16 cellular contexts compared by ENCODE assay signal in the genomic region with DNA sequence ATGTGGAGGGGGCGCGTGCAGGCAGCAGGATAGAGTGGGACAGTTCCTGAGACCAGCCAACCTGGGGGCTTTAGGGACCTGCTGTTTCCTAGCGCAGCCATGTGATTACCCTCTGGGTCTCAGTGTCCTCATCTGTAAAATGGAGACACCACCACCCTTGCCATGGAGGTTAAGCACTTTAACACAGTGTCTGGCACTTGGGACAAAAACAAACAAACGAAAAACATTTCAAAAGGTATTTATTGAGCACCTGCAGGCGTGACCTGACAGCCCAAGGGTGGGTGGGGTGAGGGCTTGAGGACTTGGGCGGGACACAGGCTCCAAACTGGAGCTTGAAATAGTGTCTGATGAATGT. TPM values are rescaled to one million over a fixed set of nuclear protein-coding genes. Genes with fewer than 3 reads are reported as not detected.
DNase-seq lines count a peak whose midpoint lies in the region; ATAC-seq and TF ChIP-seq lines count a peak whose summit lies in the region.
"Had no signal": no experiment of that assay in that cellular context is flagged by ENCODE, and none has a peak within 500 bp of the region (broad histone marks: within the 10 kb centered on the region; RNA-seq: fewer than 3 reads in every experiment).

No MANE protein-coding gene starts in this region.

- H3K4me1 Mint-ChIP-seq in T-helper 1 cell treated with Interleukin-12 subunit alpha and Interleukin-12 subunit beta and Interleukin-4 antibody, amounts not matched to agents 30 μg/mL and 1 μg/mL, for 36 hours (ENCODE audit: low read depth) = peaks cover 27% of the 10 kb centered on the region
- H3K4me1 Mint-ChIP-seq in effector memory CD8-positive, alpha-beta T cell (ENCODE audit: low read depth in 2 of 2) = peaks cover 46 to 48% of the 10 kb centered on the region in 2 donors

- H3K4me3 ChIP-seq in KMS-11 (IDR thresholded peaks at IDR 0.05; ENCODE audit: insufficient read depth, low read depth, low read length) = no peak overlapping the region
- H3K4me3 ChIP-seq in gastrocnemius medialis = no peak overlapping the region
- H3K4me3 ChIP-seq: lung had no signal

- H3K9me3 Mint-ChIP-seq in T-helper 1 cell treated with Interleukin-12 subunit alpha and Interleukin-12 subunit beta and Interleukin-4 antibody, amounts not matched to agents 30 μg/mL and 1 μg/mL, for 36 hours = no peaks in the 10 kb centered on the region
- H3K9me3 Mint-ChIP-seq in effector memory CD8-positive, alpha-beta T cell = no peaks in the 10 kb centered on the region

- no peak overlapping the region for H3K4me2 ChIP-seq in KMS-11

- H3K36me3 ChIP-seq in KMS-11 (ENCODE audit: insufficient read depth) (no peaks in the 10 kb centered on the region), gastrocnemius medialis (no peaks in the 10 kb centered on the region)
- H3K36me3 ChIP-seq: heart left ventricle had no signal

- ATAC-seq in effector memory CD8-positive, alpha-beta T cell (replicated peaks) = no peak
- ATAC-seq in gastrocnemius medialis (no peak), GM18517 (IDR thresholded peaks at IDR 0.05; ENCODE audit: unreplicated experiment) (no peak), GM19397 (IDR thresholded peaks at IDR 0.05; ENCODE audit: unreplicated experiment) (no peak)

- in situ Hi-C loops in gastrocnemius medialis (cut with MboI; ENCODE audit: low sequenced_read_pairs in 4 of 4) = loop anchor here in 1 of 4 donors (10.0 kb wide), 1 partner anchor 120 kb away; a partner anchor contains a TSS

- no peak overlapping the region for H3K9ac ChIP-seq in KMS-11

- no peaks in the 10 kb centered on the region for H3K36me3 Mint-ChIP-seq in T-helper 1 cell treated with Interleukin-12 subunit alpha and Interleukin-12 subunit beta and Interleukin-4 antibody, amounts not matched to agents 30 μg/mL and 1 μg/mL, for 36 hours (ENCODE audit: low read depth)
- H3K36me3 Mint-ChIP-seq in effector memory CD8-positive, alpha-beta T cell (ENCODE audit: insufficient read depth) = peaks cover 40% of the 10 kb centered on the region

- peak overlapping the region; percentile 78; the same call in 1 of the 2 replicates for H2AFZ ChIP-seq in KMS-11 (ENCODE audit: low read depth)

- no peaks in the 10 kb centered on the region for H4K20me1 ChIP-seq in KMS-11 (ENCODE audit: insufficient read depth)

- H3K27ac Mint-ChIP-seq in T-helper 1 cell treated with Interleukin-12 subunit alpha and Interleukin-12 subunit beta and Interleukin-4 antibody, amounts not matched to agents 30 μg/mL and 1 μg/mL, for 36 hours = peak overlapping the region; percentile 43
- H3K27ac Mint-ChIP-seq in effector memory CD8-positive, alpha-beta T cell = peak overlapping the region; percentile 66 to 73

- H3K79me2 ChIP-seq in KMS-11 (ENCODE audit: insufficient read depth, low read depth) = 0 out of 2 replicates have a peak, but pooled peaks cover under 1% of the 10 kb centered on the region

- peaks cover 18% of the 10 kb centered on the region for H3K4me1 ChIP-seq in KMS-11 (ENCODE audit: low read depth, poor library complexity, severe bottlenecking)
- H3K4me1 ChIP-seq in gastrocnemius medialis = peaks cover 15 to 23% of the 10 kb centered on the region in 2 donors

- no peaks in the 10 kb centered on the region for H3K9me3 ChIP-seq in gastrocnemius medialis
- H3K9me3 ChIP-seq: heart left ventricle had no signal

- intact Hi-C loops in gastrocnemius medialis (cut with DNase I; ENCODE audit: low total_unique reads) = loop anchor here (5.0 to 10.0 kb wide), 4 partner anchors 262 to 1983 kb away; a partner anchor contains a TSS

- peaks cover 6% of the 10 kb centered on the region for H3K27me3 Mint-ChIP-seq in T-helper 1 cell treated with Interleukin-12 subunit alpha and Interleukin-12 subunit beta and Interleukin-4 antibody, amounts not matched to agents 30 μg/mL and 1 μg/mL, for 36 hours (ENCODE audit: low read depth)
- no peaks in the 10 kb centered on the region for H3K27me3 Mint-ChIP-seq in effector memory CD8-positive, alpha-beta T cell
- H3K27me3 Mint-ChIP-seq: T-helper 17 cell had no signal

- no peak for DNase-seq in T-helper 1 cell
- no peak for DNase-seq in effector memory CD8-positive, alpha-beta T cell
- no peak for DNase-seq in gastrocnemius medialis
- no peak for DNase-seq in SIG-M5 (lab: John Stamatoyannopoulos, UW)
- DNase-seq: stimulated activated CD4-positive, alpha-beta T cell treated with anti-CD3 and anti-CD28 coated beads, Interleukin-4, amount 100 ng/mL, for 4 hours; T-helper 17 cell had no signal

- H3K27me3 ChIP-seq in KMS-11 (ENCODE audit: insufficient read depth, low read depth) (no peaks in the 10 kb centered on the region), gastrocnemius medialis (no peaks in the 10 kb centered on the region)
- H3K27me3 ChIP-seq: heart left ventricle had no signal

- H3K4me3 Mint-ChIP-seq in T-helper 1 cell treated with Interleukin-12 subunit alpha and Interleukin-12 subunit beta and Interleukin-4 antibody, amounts not matched to agents 30 μg/mL and 1 μg/mL, for 36 hours = no peak overlapping the region
- H3K4me3 Mint-ChIP-seq in effector memory CD8-positive, alpha-beta T cell = peak overlapping the region in 1 of 2 donors; percentile 43

- H3K27ac ChIP-seq in KMS-11 (no peak overlapping the region), gastrocnemius medialis (peak overlapping the region; percentile 97 to 100 (median 98))

- TF ChIP-seq CTCF in KMS-11 (conservative IDR thresholded peaks at IDR 0.05; ENCODE audit: low read depth, low read length) (no peak), gastrocnemius medialis (IDR thresholded peaks at IDR 0.05 in 4 of 5, conservative IDR thresholded peaks at IDR 0.05 in 1 of 5) (no peak)

- no peak for TF ChIP-seq POLR2A in gastrocnemius medialis (IDR thresholded peaks at IDR 0.05)

RNA-seq across cellular contexts. Expression of a gene that starts 4.6 kb away (rescaled TPM):
- total RNA-seq in gastrocnemius medialis = 10 to 100 TPM; 46.7 to 77.4 (median 53.6) TPM

RNA-seq across cellular contexts. Expression of a gene that starts 13.0 kb away (rescaled TPM):
- 1 to 10 TPM; 1.1 to 6.3 (median 4.5) TPM for total RNA-seq in gastrocnemius medialis
- total RNA-seq: A172 had no signal

RNA-seq across cellular contexts. Expression of a gene that starts 23.9 kb away (rescaled TPM):
- 1 to 10 TPM in 1 of 4 donors, under 1 TPM in 1, not detected in 2; 0.03 to 1.8 TPM for total RNA-seq in gastrocnemius medialis
- total RNA-seq: A172, heart left ventricle, LHCN-M2, subcutaneous adipose tissue had no signal

RNA-seq across cellular contexts. Expression of a gene that starts 38.4 kb away (rescaled TPM):
- not detected for total RNA-seq in gastrocnemius medialis
- total RNA-seq: A172, GM12878, LHCN-M2, subcutaneous adipose tissue, T-helper 17 cell had no signal
